Comparison of ENCODE assay signal across 8 cellular contexts in the genomic region with DNA sequence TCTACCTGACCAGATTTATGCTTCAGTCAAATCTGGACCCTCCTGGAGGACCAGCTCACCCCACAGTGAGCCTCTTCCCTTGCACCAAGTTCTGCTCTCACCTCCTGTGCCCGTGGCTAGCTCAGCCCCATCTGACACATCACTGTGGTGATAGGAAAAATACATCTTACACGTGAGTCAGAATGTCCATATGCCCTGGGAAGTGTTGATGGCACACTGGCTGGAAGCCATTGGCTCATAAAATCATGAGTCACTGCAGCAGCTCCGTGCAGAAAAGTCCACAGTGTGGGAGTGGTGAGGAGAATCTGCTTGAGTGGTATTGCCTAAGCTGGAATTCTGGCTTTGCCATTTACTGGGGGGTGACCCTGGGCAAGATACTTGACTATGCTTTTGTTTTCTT.
DNase-seq lines count a peak whose midpoint lies in the region; ATAC-seq and TF ChIP-seq lines count a peak whose summit lies in the region.

No MANE protein-coding gene starts in this region.

- ATAC-seq in HG02973 (IDR thresholded peaks at IDR 0.05; ENCODE audit: unreplicated experiment): no peak

- TF ChIP-seq CTCF in AG09319 (IDR thresholded peaks at IDR 0.05; ENCODE audit: low read depth, low read length): no peak

- DNase-seq in AG09319 (ENCODE audit: extremely low read depth, low read depth) (peak; percentile 94), HPDE6-E6E7 (ENCODE audit: extremely low spot score) (peak; percentile 96), glomerular visceral epithelial cell (ENCODE audit: extremely low spot score) (peak; percentile 97), NCI-H187 (lab: John Stamatoyannopoulos, UW) (no peak), HuH-7.5 (ENCODE audit: low spot score) (no peak)
- DNase-seq in activated CD8-positive, alpha-beta memory T cell treated with anti-CD3 and anti-CD28 coated beads, Interleukin-2, amount 50 U/mL, for 4 hours: peak; percentile 31
- DNase-seq in stimulated activated CD4-positive, alpha-beta T cell treated with anti-CD3 and anti-CD28 coated beads, Interleukin-2, amount 100 ng/mL, for 24 hours: peak; percentile 52

Comparison
In these comparisons a context has a peak if more than half of its experiments do, and no peak if none do; other contexts are left out.
1. DNase-seq: peak in AG09319 (single experiment), HPDE6-E6E7 (single experiment), activated CD8-positive, alpha-beta memory T cell treated with anti-CD3 and anti-CD28 coated beads, Interleukin-2, amount 50 U/mL, for 4 hours (single experiment), glomerular visceral epithelial cell (single experiment) and stimulated activated CD4-positive, alpha-beta T cell treated with anti-CD3 and anti-CD28 coated beads, Interleukin-2, amount 100 ng/mL, for 24 hours (2 of 2); none in NCI-H187 (0 of 2) and HuH-7.5 (single experiment).